ENCODE assay signal across 17 cellular contexts in the genomic region with DNA sequence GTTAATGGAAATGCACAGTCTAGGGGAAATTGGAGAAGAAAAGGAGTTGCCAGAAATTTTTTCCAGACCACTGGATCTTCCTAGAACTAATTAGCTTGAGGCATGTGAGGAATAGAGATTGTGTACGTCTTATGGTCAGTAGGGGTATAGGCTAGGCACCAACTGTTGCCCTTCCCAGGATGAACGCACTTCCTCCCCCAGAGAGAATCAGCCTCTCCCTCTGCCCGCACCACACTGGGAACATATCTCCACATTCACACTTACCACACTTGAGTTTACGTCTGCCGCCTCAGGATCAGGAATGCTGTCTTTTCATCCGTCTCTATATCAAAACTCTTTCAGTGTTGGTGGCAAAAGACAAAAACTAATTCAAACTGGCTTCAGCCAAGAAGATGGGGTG.
A peak's percentile ranks its signal among the peaks of the same experiment; 100 is the strongest.
DNase-seq lines count a peak whose midpoint lies in the region; ATAC-seq and TF ChIP-seq lines count a peak whose summit lies in the region.
"Had no signal": no experiment of that assay in that cellular context is flagged by ENCODE, and none has a peak within 500 bp of the region (broad histone marks: within the 10 kb centered on the region; RNA-seq: fewer than 3 reads in every experiment).

No MANE protein-coding gene starts in this region.

- no peak overlapping the region for H3K23ac ChIP-seq in neuronal stem cell (ENCODE audit: low read depth, low read length, poor library complexity)

- H3K18ac ChIP-seq in neuronal stem cell (ENCODE audit: low read length) = no peak overlapping the region

- no peak overlapping the region for H2BK12ac ChIP-seq in neuronal stem cell (ENCODE audit: low read length)

- 28 to 51% (median 42%) methylated on average over 6 of the region's 6 CpGs for WGBS in heart left ventricle, 4 donors
- WGBS in neuronal stem cell (ENCODE audit: extremely low coverage in 2 of 2, insufficient read length in 2 of 2, insufficient replicate concordance in 1 of 2), 2 donors = no CpG with 5 or more reads among the region's 6 CpGs

- intact Hi-C loops in heart left ventricle (cut with DNase I) (no loop called here), ascending aorta (cut with DNase I) (no loop called here), posterior vena cava (cut with DNase I) (no loop called here)

- H3K9ac ChIP-seq in neuronal stem cell (ENCODE audit: low read depth, low read length, poor library complexity) = no peak overlapping the region

- no peak for TF ChIP-seq POLR2A in heart left ventricle (IDR thresholded peaks at IDR 0.05)

- H3K4me1 ChIP-seq in heart left ventricle (peaks cover 0 to 15% (median 0%) of the 10 kb centered on the region in 12 donors), neuronal stem cell (ENCODE audit: control insufficient read depth in 2 of 2, insufficient read depth in 1 of 2, low read depth in 1 of 2, low read length in 2 of 2) (peaks cover 1 to 2% of the 10 kb centered on the region in 2 donors), ascending aorta (no peaks in the 10 kb centered on the region)

- H3K4me3 ChIP-seq in astrocyte of the cerebellum (ENCODE audit: low read depth, low read length) (no peak overlapping the region), heart left ventricle (peak overlapping the region in 10 of 12 donors; percentile 1 to 36 (median 32)), neuronal stem cell (ENCODE audit: low read length in 2 of 2) (no peak overlapping the region), ascending aorta (no peak overlapping the region)
- H3K4me3 ChIP-seq: PC-9 had no signal

- H3K9me3 ChIP-seq in heart left ventricle (no peaks in the 10 kb centered on the region), neuronal stem cell (replicated peaks in 1 of 2; ENCODE audit: control insufficient read depth in 2 of 2, insufficient read depth in 1 of 2, low read depth in 1 of 2, low read length in 2 of 2) (no peaks in the 10 kb centered on the region), ascending aorta (no peaks in the 10 kb centered on the region)

- H3K4me2 ChIP-seq in neuronal stem cell (ENCODE audit: insufficient read depth, low read length, poor library complexity, severe bottlenecking) = no peak overlapping the region
- H3K4me2 ChIP-seq: PC-9 had no signal

- H3K36me3 ChIP-seq in heart left ventricle (no peaks in the 10 kb centered on the region), neuronal stem cell (replicated peaks in 1 of 2; ENCODE audit: control insufficient read depth in 2 of 2, insufficient read depth in 2 of 2, low read length in 2 of 2) (no peaks in the 10 kb centered on the region), ascending aorta (no peaks in the 10 kb centered on the region)

- H2BK15ac ChIP-seq in neuronal stem cell (ENCODE audit: low read length) = no peak overlapping the region

- in situ Hi-C loops in astrocyte of the cerebellum (cut with HindIII; ENCODE audit: low sequenced_read_pairs) = no loop called here

- no peak overlapping the region for H4K8ac ChIP-seq in neuronal stem cell (ENCODE audit: low read depth, low read length)

- H2AFZ ChIP-seq in neuronal stem cell (ENCODE audit: low read length) = peak overlapping the region; percentile 15
- H2AFZ ChIP-seq: PC-9 had no signal

- TF ChIP-seq CTCF in astrocyte of the cerebellum (IDR thresholded peaks at IDR 0.05; ENCODE audit: low read depth, low read length, missing control alignments) (no peak), heart left ventricle (IDR thresholded peaks at IDR 0.05) (no peak), ascending aorta (IDR thresholded peaks at IDR 0.05) (no peak)

- no peak overlapping the region for H4K91ac ChIP-seq in neuronal stem cell (ENCODE audit: low read depth, low read length, poor library complexity)

- no peak overlapping the region for H3K4ac ChIP-seq in neuronal stem cell (ENCODE audit: low read length)

- no peak overlapping the region for H2AK5ac ChIP-seq in neuronal stem cell (ENCODE audit: low read depth, low read length)

- no peak overlapping the region for H3K14ac ChIP-seq in neuronal stem cell (ENCODE audit: low read length)

- H3K27me3 ChIP-seq in heart left ventricle = peaks cover 0 to 4% (median 0%) of the 10 kb centered on the region in 9 donors
- no peaks in the 10 kb centered on the region for H3K27me3 ChIP-seq in neuronal stem cell (ENCODE audit: control insufficient read depth in 3 of 3, insufficient read depth in 3 of 3, low read depth in 1 of 3, low read length in 3 of 3)
- no peaks in the 10 kb centered on the region for H3K27me3 ChIP-seq in ascending aorta

- H3K79me1 ChIP-seq in neuronal stem cell (ENCODE audit: low read depth, low read length) = no peaks in the 10 kb centered on the region

- H2BK5ac ChIP-seq in neuronal stem cell (ENCODE audit: low read length) = no peak overlapping the region

- ATAC-seq in heart left ventricle = peak in 3 of 4 donors; percentile 26 to 62 (median 41)

- DNase-seq in NCI-H2171 treated with DMSO at 0.1 percent for 48 hours (lab: John Stamatoyannopoulos, UW) = peak; percentile 43
- DNase-seq in NCI-H2171 (lab: John Stamatoyannopoulos, UW) = no peak
- peak; percentile 6 for DNase-seq in astrocyte of the cerebellum (ENCODE audit: low read depth)
- DNase-seq in heart left ventricle = no peak
- no peak for DNase-seq in neuronal stem cell (ENCODE audit: low spot score)
- DNase-seq in ascending aorta (ENCODE audit: low spot score in 2 of 2) = no peak
- DNase-seq in HUDEP-2 (lab: John Stamatoyannopoulos, UW; ENCODE audit: unreplicated experiment in 76 of 76) = no peak
- no peak for DNase-seq in posterior vena cava (ENCODE audit: low spot score)
- DNase-seq: 8988T, DMS153, EL, KBM-7, NCI-H1105, NCI-H2081, NCI-H524 treated with DMSO at 0.1 percent for 48 hours had no signal

- H2BK120ac ChIP-seq in neuronal stem cell (ENCODE audit: low read depth, low read length) = no peak overlapping the region

- H3K27ac ChIP-seq in heart left ventricle (peak overlapping the region in 6 of 12 donors; percentile 1 to 60 (median 19)), neuronal stem cell (replicated peaks; ENCODE audit: low read length) (no peak overlapping the region), ascending aorta (no peak overlapping the region)
- H3K27ac ChIP-seq: PC-9, RWPE1 had no signal

Comparison
In these comparisons a context has a peak if more than half of its experiments do, and no peak if none do; other contexts are left out.
1. DNase-seq: peak in NCI-H2171 treated with DMSO at 0.1 percent for 48 hours (single experiment) and astrocyte of the cerebellum (single experiment); none in NCI-H2171 (single experiment), heart left ventricle (0 of 5), neuronal stem cell (single experiment), ascending aorta (0 of 2), HUDEP-2 (0 of 76) and posterior vena cava (single experiment).
2. H3K4me3 ChIP-seq: peak in heart left ventricle (10 of 12); none in astrocyte of the cerebellum (single experiment), neuronal stem cell (0 of 2) and ascending aorta (0 of 2).